In genomic region chr3:17749281-17749680, GRCh38 we compare ENCODE assay signal across 9 cellular contexts. TPM values are rescaled to one million over a fixed set of nuclear protein-coding genes. Genes with fewer than 3 reads are reported as not detected.
DNase-seq lines count a peak whose midpoint lies in the region; ATAC-seq and TF ChIP-seq lines count a peak whose summit lies in the region.
"Had no signal": no experiment of that assay in that cellular context is flagged by ENCODE, and none has a peak within 500 bp of the region (broad histone marks: within the 10 kb centered on the region; RNA-seq: fewer than 3 reads in every experiment).

No MANE protein-coding gene starts in this region.

- H3K36me3 Mint-ChIP-seq in T-helper 1 cell treated with Interleukin-12 subunit alpha and Interleukin-12 subunit beta and Interleukin-4 antibody, amounts not matched to agents 30 μg/mL and 1 μg/mL, for 36 hours (ENCODE audit: low read depth), result no peaks in the 10 kb centered on the region

- H3K4me3 Mint-ChIP-seq in T-helper 1 cell treated with Interleukin-12 subunit alpha and Interleukin-12 subunit beta and Interleukin-4 antibody, amounts not matched to agents 30 μg/mL and 1 μg/mL, for 36 hours, result peak overlapping the region; percentile 73
- H3K4me3 Mint-ChIP-seq: endodermal cell had no signal

- no peak for DNase-seq in activated CD4-positive, CD25-positive, alpha-beta regulatory T cell (lab: John Stamatoyannopoulos, UW)
- DNase-seq in omental fat pad (ENCODE audit: low spot score), result no peak
- no peak for DNase-seq in NCI-H526 treated with DMSO at 0.1 percent for 48 hours (lab: John Stamatoyannopoulos, UW)
- DNase-seq in NCI-H187 treated with DMSO at 0.1 percent for 48 hours (lab: John Stamatoyannopoulos, UW), result no peak
- DNase-seq in NCI-H1436 (lab: John Stamatoyannopoulos, UW), result no peak
- DNase-seq: endodermal cell had no signal

- no peak for TF ChIP-seq CTCF in omental fat pad (IDR thresholded peaks at IDR 0.05)

- H3K4me1 Mint-ChIP-seq in T-helper 1 cell treated with Interleukin-12 subunit alpha and Interleukin-12 subunit beta and Interleukin-4 antibody, amounts not matched to agents 30 μg/mL and 1 μg/mL, for 36 hours (ENCODE audit: low read depth), result peaks cover 18% of the 10 kb centered on the region

- peaks cover 8% of the 10 kb centered on the region for H3K27me3 Mint-ChIP-seq in T-helper 1 cell treated with Interleukin-12 subunit alpha and Interleukin-12 subunit beta and Interleukin-4 antibody, amounts not matched to agents 30 μg/mL and 1 μg/mL, for 36 hours (ENCODE audit: low read depth)

- H3K9me3 Mint-ChIP-seq in T-helper 1 cell treated with Interleukin-12 subunit alpha and Interleukin-12 subunit beta and Interleukin-4 antibody, amounts not matched to agents 30 μg/mL and 1 μg/mL, for 36 hours, result no peaks in the 10 kb centered on the region
- H3K9me3 Mint-ChIP-seq: endodermal cell had no signal

- peak overlapping the region; percentile 26 for H3K27ac Mint-ChIP-seq in T-helper 1 cell treated with Interleukin-12 subunit alpha and Interleukin-12 subunit beta and Interleukin-4 antibody, amounts not matched to agents 30 μg/mL and 1 μg/mL, for 36 hours
- H3K27ac Mint-ChIP-seq: endodermal cell had no signal

- peak; percentile 55 to 77 for ATAC-seq in activated CD4-positive, CD25-positive, alpha-beta regulatory T cell treated with anti-CD3 and anti-CD28 coated beads, Interleukin-2, amount 50 U/mL, for 24 hours
- ATAC-seq in HG02852 (IDR thresholded peaks at IDR 0.05; ENCODE audit: unreplicated experiment), result peak; percentile 24
- peak; percentile 68 for ATAC-seq in omental fat pad (ENCODE audit: low FRiP score)

RNA-seq across cellular contexts. Expression of gene TBC1D5, which starts 6.8 kb away (rescaled TPM):
- 10 to 100 TPM; 56.8 to 92.5 (median 74.8) TPM for total RNA-seq in omental fat pad
